22 cellular contexts compared by ENCODE assay signal in the genomic region with DNA sequence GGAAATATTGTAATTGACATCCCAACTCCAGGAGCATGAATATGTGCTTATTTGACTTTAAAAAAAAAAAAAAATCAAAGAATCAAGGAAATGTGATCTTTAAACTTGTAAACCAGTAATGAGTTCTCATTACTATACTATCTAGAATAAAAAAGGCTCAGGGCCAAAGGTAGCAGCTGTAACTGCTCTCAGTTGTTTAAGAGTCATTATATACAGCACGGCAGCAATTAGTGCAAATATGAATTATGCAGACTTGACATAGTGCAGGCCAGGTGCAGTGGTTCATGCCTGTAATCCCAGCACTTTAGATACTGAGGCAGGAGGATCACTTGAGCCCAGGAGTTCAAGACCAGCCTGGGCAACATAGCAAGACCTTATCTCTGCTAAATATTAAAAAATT.
"Had no signal": no experiment of that assay in that cellular context is flagged by ENCODE, and none has a peak within 500 bp of the region (broad histone marks: within the 10 kb centered on the region; RNA-seq: fewer than 3 reads in every experiment).

No MANE protein-coding gene starts in this region.

- H3K9me3 Mint-ChIP-seq: activated naive CD4-positive, alpha-beta T cell treated with anti-CD3 and anti-CD28 coated beads for 36 hours; activated naive CD8-positive, alpha-beta T cell treated with anti-CD3 and anti-CD28 coated beads, Interleukin-2, amount 50 U/mL, for 24 hours; immature natural killer cell; nephron progenitor cell; stimulated activated naive CD8-positive, alpha-beta T cell treated with anti-CD3 and anti-CD28 coated beads, Interleukin-15, Interleukin-2, amounts not matched to agents 100 ng/mL and 50 ng/mL, for 24 hours had no signal

- H3K4me3 Mint-ChIP-seq: activated naive CD4-positive, alpha-beta T cell treated with anti-CD3 and anti-CD28 coated beads for 36 hours; activated naive CD8-positive, alpha-beta T cell treated with anti-CD3 and anti-CD28 coated beads, Interleukin-2, amount 50 U/mL, for 24 hours; dendritic cell treated with granulocyte-macrophage colony-stimulating factor and Interleukin-4, amounts not matched to agents 40 ng/mL and 50 ng/mL, for 4 days; nephron progenitor cell; stimulated activated naive CD8-positive, alpha-beta T cell treated with anti-CD3 and anti-CD28 coated beads, Interleukin-15, Interleukin-2, amounts not matched to agents 100 ng/mL and 50 ng/mL, for 24 hours had no signal

- H3K36me3 ChIP-seq: right atrium auricular region had no signal

- DNase-seq: activated CD4-positive, alpha-beta T cell treated with anti-CD3 and anti-CD28 coated beads, Interleukin-2, amount 50 U/mL, for 4 hours; activated naive CD4-positive, alpha-beta T cell treated with anti-CD3 and anti-CD28 coated beads for 36 hours; activated naive CD8-positive, alpha-beta T cell treated with anti-CD3 and anti-CD28 coated beads, Interleukin-2, amount 50 U/mL, for 24 hours; activated T-cell treated with anti-CD3 and anti-CD28 coated beads, Interleukin-2, amount 50 U/mL, for 1 hour; aorta; effector memory CD4-positive, alpha-beta T cell; head of caudate nucleus; immature natural killer cell; lower lobe of right lung; nephron progenitor cell; occipital lobe; T1000; trophoblast cell had no signal

- H3K4me3 ChIP-seq: lower lobe of right lung, right atrium auricular region, smooth muscle cell, suprapubic skin had no signal

- H3K27me3 Mint-ChIP-seq: activated naive CD8-positive, alpha-beta T cell treated with anti-CD3 and anti-CD28 coated beads, Interleukin-2, amount 50 U/mL, for 24 hours; dendritic cell treated with granulocyte-macrophage colony-stimulating factor and Interleukin-4, amounts not matched to agents 40 ng/mL and 50 ng/mL, for 4 days; stimulated activated naive CD8-positive, alpha-beta T cell treated with anti-CD3 and anti-CD28 coated beads, Interleukin-15, Interleukin-2, amounts not matched to agents 100 ng/mL and 50 ng/mL, for 24 hours had no signal

- ATAC-seq: activated CD4-positive, CD25-positive, alpha-beta regulatory T cell treated with anti-CD3 and anti-CD28 coated beads, Interleukin-2, amount 50 U/mL, for 24 hours; activated naive CD8-positive, alpha-beta T cell treated with anti-CD3 and anti-CD28 coated beads, Interleukin-2, amount 50 U/mL, for 24 hours; foreskin keratinocyte; lower lobe of right lung had no signal

- H3K27ac Mint-ChIP-seq: activated naive CD4-positive, alpha-beta T cell treated with anti-CD3 and anti-CD28 coated beads for 36 hours; activated naive CD8-positive, alpha-beta T cell treated with anti-CD3 and anti-CD28 coated beads, Interleukin-2, amount 50 U/mL, for 24 hours; activated T-helper 2 cell treated with anti-CD3 and anti-CD28 coated beads, Interferon-gamma antibody, Interleukin-2, Interleukin-4, amounts not matched to agents 10 μg/mL and 5 μg/mL and 100 μg/mL, durations not matched to agents 14 hours and 24 hours and 36 hours; dendritic cell treated with granulocyte-macrophage colony-stimulating factor and Interleukin-4, amounts not matched to agents 40 ng/mL and 50 ng/mL, for 4 days; immature natural killer cell; nephron progenitor cell; progenitor cell of endocrine pancreas; stimulated activated naive CD8-positive, alpha-beta T cell treated with anti-CD3 and anti-CD28 coated beads, Interleukin-15, Interleukin-2, amounts not matched to agents 100 ng/mL and 50 ng/mL, for 24 hours had no signal

- H3K27me3 ChIP-seq: foreskin keratinocyte, right atrium auricular region, suprapubic skin had no signal

- H3K9me3 ChIP-seq: lower lobe of right lung, right atrium auricular region, suprapubic skin had no signal

- H3K27ac ChIP-seq: foreskin keratinocyte, lower lobe of right lung, right atrium auricular region, suprapubic skin had no signal
